ENCODE assay signal across 8 cellular contexts in genomic region chr19:10290439-10290875, GRCh38. TPM values are rescaled to one million over a fixed set of nuclear protein-coding genes. Genes with fewer than 3 reads are reported as not detected.
DNase-seq lines count a peak whose midpoint lies in the region; ATAC-seq and TF ChIP-seq lines count a peak whose summit lies in the region.

No MANE protein-coding gene starts in this region.

- POLR2A ChIA-PET in MCF 10A (lab: Yijun Ruan, JAX), result interaction anchor here (0.6 to 1.6 kb wide), 4 partner anchors 12 to 836 kb away, joined by 3 to 8 read pairs (median 4); partner anchors contain the start of gene RAVER1

- intact Hi-C loops in MCF 10A (cut with micrococcal nuclease), result no loop called here

- H3K4me1 Mint-ChIP-seq in MCF 10A (ENCODE audit: insufficient read depth, unreplicated experiment) (peaks cover 25% of the 10 kb centered on the region), nephron (peaks cover 25% of the 10 kb centered on the region)

- no peaks in the 10 kb centered on the region for H3K27me3 Mint-ChIP-seq in MCF 10A (ENCODE audit: insufficient read depth, unreplicated experiment)
- H3K27me3 Mint-ChIP-seq in nephron (ENCODE audit: low read depth), result peaks cover 100% of the 10 kb centered on the region

- H3K36me3 Mint-ChIP-seq in MCF 10A (ENCODE audit: insufficient read depth, unreplicated experiment), result peaks cover 11% of the 10 kb centered on the region
- no peaks in the 10 kb centered on the region for H3K36me3 Mint-ChIP-seq in nephron (ENCODE audit: low read depth)

- H3K4me3 Mint-ChIP-seq in MCF 10A (ENCODE audit: unreplicated experiment), result peak overlapping the region; percentile 79
- H3K4me3 Mint-ChIP-seq in nephron, result peak overlapping the region; percentile 63 to 81 (median 75)

- H3K9me3 Mint-ChIP-seq in MCF 10A (ENCODE audit: unreplicated experiment) (no peaks in the 10 kb centered on the region), nephron (peaks cover 3% of the 10 kb centered on the region)

- DNase-seq in DMS79 (lab: John Stamatoyannopoulos, UW), result peak; percentile 22
- DNase-seq in LNCaP clone FGC (ENCODE audit: low read depth), result no peak
- peak; percentile 18 for DNase-seq in MCF 10A (ENCODE audit: unreplicated experiment)
- DNase-seq in epidermal melanocyte (ENCODE audit: insufficient read length, low spot score), result no peak
- DNase-seq in islet precursor cell, result no peak

- no peak for ATAC-seq in GM18511 (IDR thresholded peaks at IDR 0.05; ENCODE audit: unreplicated experiment)
- no peak for ATAC-seq in GM18519 (IDR thresholded peaks at IDR 0.05; ENCODE audit: low FRiP score, unreplicated experiment)

- TF ChIP-seq CTCF in LNCaP clone FGC (IDR thresholded peaks at IDR 0.05; ENCODE audit: control insufficient read depth, extremely low read depth, insufficient read depth), result no peak
- no peak for TF ChIP-seq CTCF in MCF 10A (IDR thresholded peaks at IDR 0.05; ENCODE audit: unreplicated experiment)
- TF ChIP-seq CTCF in nephron (IDR thresholded peaks at IDR 0.05; ENCODE audit: unreplicated experiment in 3 of 3), result no peak

- peak overlapping the region; percentile 46; the same call in 1 of the 2 replicates for H3K4me3 ChIP-seq in LNCaP clone FGC (ENCODE audit: low read depth, low read length)

- H3K27ac Mint-ChIP-seq in MCF 10A (ENCODE audit: low read depth, unreplicated experiment) (no peak overlapping the region), nephron (no peak overlapping the region)

- CTCF ChIA-PET in MCF 10A (lab: Yijun Ruan, JAX), result interaction anchor here (1.1 kb wide), 1 partner anchor 44 kb away, joined by 4 read pairs; no protein-coding TSS in a partner anchor

- no TSS peak for BruUV-seq in MCF 10A (replicated peaks; lab: Mats Ljungman, UMichigan)

RNA-seq across cellular contexts. Expression of gene ICAM5, which starts 0.7 kb away (rescaled TPM):
- total RNA-seq in MCF 10A (2022), result 4.7 and 7.7 TPM in 2 replicates

RNA-seq across cellular contexts. Expression of gene ICAM4, which starts 3.7 kb away (rescaled TPM):
- not detected in 2 replicates for total RNA-seq in MCF 10A (2022)

RNA-seq across cellular contexts. Expression of gene ZGLP1, which starts 19.2 kb away (rescaled TPM):
- total RNA-seq in MCF 10A (2022), result 3.8 and 4.9 TPM in 2 replicates

RNA-seq across cellular contexts. Expression of gene ICAM1, which starts 19.5 kb away (rescaled TPM):
- 3.3 and 4.6 TPM in 2 replicates for total RNA-seq in MCF 10A (2022)

RNA-seq across cellular contexts. Expression of gene FDX2, which starts 25.4 kb away (rescaled TPM):
- total RNA-seq in MCF 10A (2022), result 30.2 and 30.3 TPM in 2 replicates

Comparison
In these comparisons a context has a peak if more than half of its experiments do, and no peak if none do; other contexts are left out.
1. DNase-seq: peak in DMS79 (single experiment) and MCF 10A (single experiment); none in LNCaP clone FGC (single experiment), epidermal melanocyte (single experiment) and islet precursor cell (single experiment).